18 cellular contexts compared by ENCODE assay signal in genomic region chr6:130381012-130381411, GRCh38. TPM values are rescaled to one million over a fixed set of nuclear protein-coding genes. Genes with fewer than 3 reads are reported as not detected.
DNase-seq lines count a peak whose midpoint lies in the region; ATAC-seq and TF ChIP-seq lines count a peak whose summit lies in the region.
"Had no signal": no experiment of that assay in that cellular context is flagged by ENCODE, and none has a peak within 500 bp of the region (broad histone marks: within the 10 kb centered on the region; RNA-seq: fewer than 3 reads in every experiment).

No MANE protein-coding gene starts in this region.

- no peaks in the 10 kb centered on the region for H3K9me3 ChIP-seq in thymus (ENCODE audit: control insufficient read depth)
- H3K9me3 ChIP-seq: A549 had no signal

- peaks cover 5% of the 10 kb centered on the region for H3K4me1 ChIP-seq in thymus (ENCODE audit: control insufficient read depth, insufficient read depth, low read length)
- H3K4me1 ChIP-seq: A549 had no signal

- POLR2A ChIA-PET in T-cell (lab: Charles Lee), result no interaction called here

- H3K27ac Mint-ChIP-seq in activated CD8-positive, alpha-beta memory T cell treated with anti-CD3 and anti-CD28 coated beads, Interleukin-2, amount 10 ng/mL, durations not matched to agents 7 days and 5 days, result peak overlapping the region; percentile 66
- 0 out of 2 replicates have a peak overlapping the region, but pooled peaks have one; percentile 21 for H3K27ac Mint-ChIP-seq in HFFc6
- H3K27ac Mint-ChIP-seq in T-cell, result peak overlapping the region; percentile 63 to 66

- H3K9me3 Mint-ChIP-seq in activated CD8-positive, alpha-beta memory T cell treated with anti-CD3 and anti-CD28 coated beads, Interleukin-2, amount 10 ng/mL, durations not matched to agents 7 days and 5 days (ENCODE audit: low read depth), result no peaks in the 10 kb centered on the region
- no peaks in the 10 kb centered on the region for H3K9me3 Mint-ChIP-seq in HFFc6
- no peaks in the 10 kb centered on the region for H3K9me3 Mint-ChIP-seq in T-cell
- H3K9me3 Mint-ChIP-seq: CD8-positive, alpha-beta memory T cell had no signal

- H3K36me3 ChIP-seq in thymus (ENCODE audit: control insufficient read depth, insufficient read depth), result no peaks in the 10 kb centered on the region

- H3K27me3 Mint-ChIP-seq in activated CD8-positive, alpha-beta memory T cell treated with anti-CD3 and anti-CD28 coated beads, Interleukin-2, amount 10 ng/mL, durations not matched to agents 7 days and 5 days, result no peaks in the 10 kb centered on the region
- H3K27me3 Mint-ChIP-seq in HFFc6 (ENCODE audit: insufficient read depth) (no peaks in the 10 kb centered on the region; the same call in 1 of the 2 replicates), T-cell (no peaks in the 10 kb centered on the region)

- DNase-seq in activated CD8-positive, alpha-beta memory T cell treated with anti-CD3 and anti-CD28 coated beads, Interleukin-2, amount 10 ng/mL, durations not matched to agents 7 days and 5 days, result no peak
- DNase-seq in activated CD8-positive, alpha-beta memory T cell treated with anti-CD3 and anti-CD28 coated beads, Interleukin-2, amount 50 U/mL, for 48 hours, result no peak
- peak; percentile 10 for DNase-seq in HFFc6
- no peak for DNase-seq in T-cell
- DNase-seq in substantia nigra (lab: John Stamatoyannopoulos, UW), result no peak
- DNase-seq: DMS53; GOT3; NCI-H146; NCI-H2029 treated with DMSO at 0.1 percent for 48 hours; NCI-H2171; NCI-H526 treated with DMSO at 0.1 percent for 48 hours; NK-92 treated with Interleukin-12 subunit alpha and Interleukin-12 subunit beta, amount 100 ng/mL, for 24 hours; Right ventricle myocardium superior had no signal

- H3K4me3 ChIP-seq in thymus (ENCODE audit: low read length), result no peak overlapping the region
- H3K4me3 ChIP-seq: A549 had no signal

- H3K27me3 ChIP-seq in thymus (ENCODE audit: control insufficient read depth, insufficient read depth), result no peaks in the 10 kb centered on the region

- no peak for TF ChIP-seq CTCF in HFFc6 (IDR thresholded peaks at IDR 0.05)

- ATAC-seq in activated CD8-positive, alpha-beta memory T cell treated with anti-CD3 and anti-CD28 coated beads, Interleukin-2, amount 10 ng/mL, durations not matched to agents 7 days and 5 days, result no peak
- ATAC-seq in T-cell (replicated peaks in 1 of 4), result no peak
- no peak for ATAC-seq in HG03520 (IDR thresholded peaks at IDR 0.05; ENCODE audit: unreplicated experiment)
- ATAC-seq: A549, HepG2 had no signal

- H3K27ac ChIP-seq in thymus (ENCODE audit: low read depth) (peak overlapping the region; percentile 48), substantia nigra (ENCODE audit: low read depth, low read length, poor library complexity, severe bottlenecking) (no peak overlapping the region)
- H3K27ac ChIP-seq: A549 had no signal

- H3K4me1 Mint-ChIP-seq in activated CD8-positive, alpha-beta memory T cell treated with anti-CD3 and anti-CD28 coated beads, Interleukin-2, amount 10 ng/mL, durations not matched to agents 7 days and 5 days, result peaks cover 30% of the 10 kb centered on the region
- H3K4me1 Mint-ChIP-seq in HFFc6 (ENCODE audit: low read depth), result peaks cover 82% of the 10 kb centered on the region
- H3K4me1 Mint-ChIP-seq in T-cell, result peaks cover 15 to 27% (median 21%) of the 10 kb centered on the region in 3 donors

- peaks cover 6% of the 10 kb centered on the region for H3K36me3 Mint-ChIP-seq in activated CD8-positive, alpha-beta memory T cell treated with anti-CD3 and anti-CD28 coated beads, Interleukin-2, amount 10 ng/mL, durations not matched to agents 7 days and 5 days
- peaks cover 44% of the 10 kb centered on the region for H3K36me3 Mint-ChIP-seq in HFFc6 (ENCODE audit: low read depth)
- no peaks in the 10 kb centered on the region for H3K36me3 Mint-ChIP-seq in T-cell

- H3K4me3 Mint-ChIP-seq in activated CD8-positive, alpha-beta memory T cell treated with anti-CD3 and anti-CD28 coated beads, Interleukin-2, amount 10 ng/mL, durations not matched to agents 7 days and 5 days, result no peak overlapping the region
- H3K4me3 Mint-ChIP-seq in HFFc6 (no peak overlapping the region), T-cell (no peak overlapping the region)

- CTCF ChIA-PET in activated CD8-positive, alpha-beta memory T cell treated with anti-CD3 and anti-CD28 coated beads, Interleukin-2, amount 10 ng/mL, durations not matched to agents 7 days and 5 days (lab: Charles Lee), result interaction anchor here (0.6 to 2.9 kb wide), 18 partner anchors 9 to 397 kb away, joined by 3 to 14 read pairs (median 5); partner anchors contain the start of gene TMEM200A
- CTCF ChIA-PET in T-cell (lab: Charles Lee), result interaction anchor here (0.6 to 1.6 kb wide), 4 partner anchors 59 to 784 kb away, joined by 3 to 7 read pairs (median 5); no protein-coding TSS in a partner anchor

RNA-seq across cellular contexts. Expression of gene TMEM200A, which starts 15.2 kb away (rescaled TPM):
- total RNA-seq in activated CD8-positive, alpha-beta memory T cell treated with anti-CD3 and anti-CD28 coated beads, Interleukin-2, amount 10 ng/mL, durations not matched to agents 7 days and 5 days, result 1 to 10 TPM; 3.0 to 5.0 TPM
- total RNA-seq in HFFc6 (2021; fragmentation: NEBNext Ultra II Directional; extraction: Animal tissue kit (Norgen Biotek cat#: 25700)), result 100 to 1,000 TPM in 4 of 6 experiments, 10 to 100 TPM in 2; 78.0 to 131 (median 114) TPM
- 1 to 10 TPM; 1.2 to 5.5 (median 3.4) TPM for total RNA-seq in T-cell
- polyA plus RNA-seq in thymus, result 3.9 TPM
- total RNA-seq: HepG2, Right ventricle myocardium superior had no signal

Comparison
In these comparisons a context has a peak if more than half of its experiments do, and no peak if none do; other contexts are left out.
1. RNA of gene TMEM200A, which starts 15.2 kb away (total RNA-seq): 78.0 to 131 TPM in HFFc6; 3.0 to 5.0 TPM in activated CD8-positive, alpha-beta memory T cell treated with anti-CD3 and anti-CD28 coated beads, Interleukin-2, amount 10 ng/mL, durations not matched to agents 7 days and 5 days and 1.2 to 5.5 TPM in T-cell; every median in the first group is over 10 times any median in the second.
2. Peak in every context shown above with its lines, with median percentiles within 50 percentile points of each other: H3K27ac Mint-ChIP-seq.